In the genomic region with DNA sequence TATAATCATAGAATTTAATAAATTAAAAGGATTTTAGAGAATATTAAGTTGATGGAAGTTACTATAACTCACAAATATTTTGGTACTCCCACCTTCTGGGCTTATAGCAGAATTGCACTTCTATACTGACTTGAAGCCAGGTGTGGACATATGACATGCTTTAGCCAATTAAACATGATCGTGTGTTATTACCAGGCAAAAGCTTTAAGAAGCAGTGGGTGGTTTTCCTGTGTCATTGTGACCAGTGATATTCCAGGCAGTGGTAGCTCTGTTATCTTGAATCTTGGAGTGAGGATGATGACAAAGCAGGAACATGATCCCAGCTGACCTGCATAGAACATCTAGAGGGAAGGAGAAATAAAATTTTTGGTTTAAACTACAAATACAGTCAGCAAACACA, we compare ENCODE assay signal across 2 cellular contexts.
A peak's percentile ranks its signal among the peaks of the same experiment; 100 is the strongest.
TF ChIP-seq lines count a peak whose summit lies in the region.

No MANE protein-coding gene starts in this region.

TF ChIP-seq in IMR-90, 13 proteins besides CTCF, POLR2A, EP300 and RAD21:
- TF ChIP-seq NFE2L2 (IDR thresholded peaks at IDR 0.05; ENCODE audit: low read depth, low read length), result peak; percentile 55; the same call in 1 of the 2 replicates
- TF ChIP-seq, protein P1, sequence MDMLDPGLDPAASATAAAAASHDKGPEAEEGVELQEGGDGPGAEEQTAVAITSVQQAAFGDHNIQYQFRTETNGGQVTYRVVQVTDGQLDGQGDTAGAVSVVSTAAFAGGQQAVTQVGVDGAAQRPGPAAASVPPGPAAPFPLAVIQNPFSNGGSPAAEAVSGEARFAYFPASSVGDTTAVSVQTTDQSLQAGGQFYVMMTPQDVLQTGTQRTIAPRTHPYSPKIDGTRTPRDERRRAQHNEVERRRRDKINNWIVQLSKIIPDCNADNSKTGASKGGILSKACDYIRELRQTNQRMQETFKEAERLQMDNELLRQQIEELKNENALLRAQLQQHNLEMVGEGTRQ (IDR thresholded peaks at IDR 0.05; ENCODE audit: low read depth, low read length), result no peak

TF ChIP-seq in K562, 482 proteins besides CTCF, POLR2A, EP300 and RAD21 (continues in another document):
- TF ChIP-seq CREM (IDR thresholded peaks at IDR 0.05; ENCODE audit: low read depth) (peak; percentile 35; the same call in 1 of the 2 replicates), ZNF212 (CRISPR knock-in tag; IDR thresholded peaks at IDR 0.05) (no peak), COPS2 (conservative IDR thresholded peaks at IDR 0.05) (no peak), ZFPM2 (CRISPR knock-in tag; IDR thresholded peaks at IDR 0.05) (no peak), FOXJ2 (tag; IDR thresholded peaks at IDR 0.05) (peak; percentile 57; the same call in 1 of the 2 replicates), ZNF696 (CRISPR knock-in tag; conservative IDR thresholded peaks at IDR 0.05) (no peak), MYBL2 (IDR thresholded peaks at IDR 0.05; ENCODE audit: low read depth) (no peak), MYBL2 (CRISPR knock-in tag; IDR thresholded peaks at IDR 0.05; ENCODE audit: borderline replicate concordance) (no peak), ZNF121 (CRISPR knock-in tag; conservative IDR thresholded peaks at IDR 0.05) (no peak), XRCC4 (IDR thresholded peaks at IDR 0.05; ENCODE audit: extremely low read depth, insufficient read depth, insufficient read length) (no peak), ESRRA (IDR thresholded peaks at IDR 0.05; ENCODE audit: borderline replicate concordance, low read depth) (no peak), HNRNPH1 (optimal IDR thresholded peaks at IDR 0.05; ENCODE audit: low read depth, low read length) (no peak), MAFG (tag; conservative IDR thresholded peaks at IDR 0.05) (peak; percentile 94), RBBP5 (IDR thresholded peaks at IDR 0.05; ENCODE audit: borderline replicate concordance, insufficient read depth, low read length, poor library complexity, severe bottlenecking) (no peak), ELF4 (CRISPR knock-in tag; IDR thresholded peaks at IDR 0.05) (no peak), FOSL1 (tag; conservative IDR thresholded peaks at IDR 0.05) (peak; percentile 60), ATF1 (CRISPR knock-in tag; IDR thresholded peaks at IDR 0.05) (no peak), ATF1 (tag; IDR thresholded peaks at IDR 0.05) (peak; percentile 48), SAFB (IDR thresholded peaks at IDR 0.05; ENCODE audit: borderline replicate concordance, low read depth, low read length) (no peak), PCBP2 (IDR thresholded peaks at IDR 0.05; ENCODE audit: low read depth, low read length, poor library complexity, severe bottlenecking) (no peak), ZNF347 (CRISPR knock-in tag; IDR thresholded peaks at IDR 0.05; ENCODE audit: low read depth) (no peak), BCL6 (CRISPR knock-in tag; IDR thresholded peaks at IDR 0.05) (no peak), NRF1 (conservative IDR thresholded peaks at IDR 0.05 in 1 of 2, IDR thresholded peaks at IDR 0.05 in 1 of 2) (no peak), PHF21A (IDR thresholded peaks at IDR 0.05; ENCODE audit: borderline replicate concordance, low read depth) (no peak), ZKSCAN3 (CRISPR knock-in tag; IDR thresholded peaks at IDR 0.05) (no peak), ATF7 (IDR thresholded peaks at IDR 0.05) (peak; percentile 38; the same call in 1 of the 2 replicates), NCOA1 (IDR thresholded peaks at IDR 0.05; ENCODE audit: low read depth) (0 out of 2 replicates have a peak, but pooled peaks have one; percentile 34), NCOR1 (IDR thresholded peaks at IDR 0.05) (no peak), ZNF263 (CRISPR knock-in tag; IDR thresholded peaks at IDR 0.05; ENCODE audit: borderline replicate concordance) (no peak), GABPA (tag; conservative IDR thresholded peaks at IDR 0.05; ENCODE audit: low read depth) (no peak), JUND (IDR thresholded peaks at IDR 0.05; ENCODE audit: borderline replicate concordance, low read depth, low read length) (peak; percentile 42; the same call in 1 of the 2 replicates), JUND (tag; IDR thresholded peaks at IDR 0.05; ENCODE audit: borderline replicate concordance, low read depth, low read length) (peak; percentile 68; the same call in 1 of the 3 replicates), ZNF24 (IDR thresholded peaks at IDR 0.05) (no peak; the same call in 1 of the 2 replicates), TEAD4 (IDR thresholded peaks at IDR 0.05; ENCODE audit: low read length) (peak; percentile 19; the same call in 1 of the 2 replicates), TEAD4 (CRISPR knock-in tag; IDR thresholded peaks at IDR 0.05; ENCODE audit: borderline replicate concordance) (no peak)
- TF ChIP-seq, protein P2, sequence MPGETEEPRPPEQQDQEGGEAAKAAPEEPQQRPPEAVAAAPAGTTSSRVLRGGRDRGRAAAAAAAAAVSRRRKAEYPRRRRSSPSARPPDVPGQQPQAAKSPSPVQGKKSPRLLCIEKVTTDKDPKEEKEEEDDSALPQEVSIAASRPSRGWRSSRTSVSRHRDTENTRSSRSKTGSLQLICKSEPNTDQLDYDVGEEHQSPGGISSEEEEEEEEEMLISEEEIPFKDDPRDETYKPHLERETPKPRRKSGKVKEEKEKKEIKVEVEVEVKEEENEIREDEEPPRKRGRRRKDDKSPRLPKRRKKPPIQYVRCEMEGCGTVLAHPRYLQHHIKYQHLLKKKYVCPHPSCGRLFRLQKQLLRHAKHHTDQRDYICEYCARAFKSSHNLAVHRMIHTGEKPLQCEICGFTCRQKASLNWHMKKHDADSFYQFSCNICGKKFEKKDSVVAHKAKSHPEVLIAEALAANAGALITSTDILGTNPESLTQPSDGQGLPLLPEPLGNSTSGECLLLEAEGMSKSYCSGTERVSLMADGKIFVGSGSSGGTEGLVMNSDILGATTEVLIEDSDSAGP (CRISPR knock-in tag; IDR thresholded peaks at IDR 0.05), result no peak
- TF ChIP-seq, protein P3, sequence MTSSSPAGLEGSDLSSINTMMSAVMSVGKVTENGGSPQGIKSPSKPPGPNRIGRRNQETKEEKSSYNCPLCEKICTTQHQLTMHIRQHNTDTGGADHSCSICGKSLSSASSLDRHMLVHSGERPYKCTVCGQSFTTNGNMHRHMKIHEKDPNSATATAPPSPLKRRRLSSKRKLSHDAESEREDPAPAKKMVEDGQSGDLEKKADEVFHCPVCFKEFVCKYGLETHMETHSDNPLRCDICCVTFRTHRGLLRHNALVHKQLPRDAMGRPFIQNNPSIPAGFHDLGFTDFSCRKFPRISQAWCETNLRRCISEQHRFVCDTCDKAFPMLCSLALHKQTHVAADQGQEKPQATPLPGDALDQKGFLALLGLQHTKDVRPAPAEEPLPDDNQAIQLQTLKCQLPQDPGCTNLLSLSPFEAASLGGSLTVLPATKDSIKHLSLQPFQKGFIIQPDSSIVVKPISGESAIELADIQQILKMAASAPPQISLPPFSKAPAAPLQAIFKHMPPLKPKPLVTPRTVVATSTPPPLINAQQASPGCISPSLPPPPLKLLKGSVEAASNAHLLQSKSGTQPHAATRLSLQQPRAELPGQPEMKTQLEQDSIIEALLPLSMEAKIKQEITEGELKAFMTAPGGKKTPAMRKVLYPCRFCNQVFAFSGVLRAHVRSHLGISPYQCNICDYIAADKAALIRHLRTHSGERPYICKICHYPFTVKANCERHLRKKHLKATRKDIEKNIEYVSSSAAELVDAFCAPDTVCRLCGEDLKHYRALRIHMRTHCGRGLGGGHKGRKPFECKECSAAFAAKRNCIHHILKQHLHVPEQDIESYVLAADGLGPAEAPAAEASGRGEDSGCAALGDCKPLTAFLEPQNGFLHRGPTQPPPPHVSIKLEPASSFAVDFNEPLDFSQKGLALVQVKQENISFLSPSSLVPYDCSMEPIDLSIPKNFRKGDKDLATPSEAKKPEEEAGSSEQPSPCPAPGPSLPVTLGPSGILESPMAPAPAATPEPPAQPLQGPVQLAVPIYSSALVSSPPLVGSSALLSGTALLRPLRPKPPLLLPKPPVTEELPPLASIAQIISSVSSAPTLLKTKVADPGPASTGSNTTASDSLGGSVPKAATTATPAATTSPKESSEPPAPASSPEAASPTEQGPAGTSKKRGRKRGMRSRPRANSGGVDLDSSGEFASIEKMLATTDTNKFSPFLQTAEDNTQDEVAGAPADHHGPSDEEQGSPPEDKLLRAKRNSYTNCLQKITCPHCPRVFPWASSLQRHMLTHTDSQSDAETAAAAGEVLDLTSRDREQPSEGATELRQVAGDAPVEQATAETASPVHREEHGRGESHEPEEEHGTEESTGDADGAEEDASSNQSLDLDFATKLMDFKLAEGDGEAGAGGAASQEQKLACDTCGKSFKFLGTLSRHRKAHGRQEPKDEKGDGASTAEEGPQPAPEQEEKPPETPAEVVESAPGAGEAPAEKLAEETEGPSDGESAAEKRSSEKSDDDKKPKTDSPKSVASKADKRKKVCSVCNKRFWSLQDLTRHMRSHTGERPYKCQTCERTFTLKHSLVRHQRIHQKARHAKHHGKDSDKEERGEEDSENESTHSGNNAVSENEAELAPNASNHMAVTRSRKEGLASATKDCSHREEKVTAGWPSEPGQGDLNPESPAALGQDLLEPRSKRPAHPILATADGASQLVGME (CRISPR knock-in tag; IDR thresholded peaks at IDR 0.05), result no peak
- TF ChIP-seq, protein P4, sequence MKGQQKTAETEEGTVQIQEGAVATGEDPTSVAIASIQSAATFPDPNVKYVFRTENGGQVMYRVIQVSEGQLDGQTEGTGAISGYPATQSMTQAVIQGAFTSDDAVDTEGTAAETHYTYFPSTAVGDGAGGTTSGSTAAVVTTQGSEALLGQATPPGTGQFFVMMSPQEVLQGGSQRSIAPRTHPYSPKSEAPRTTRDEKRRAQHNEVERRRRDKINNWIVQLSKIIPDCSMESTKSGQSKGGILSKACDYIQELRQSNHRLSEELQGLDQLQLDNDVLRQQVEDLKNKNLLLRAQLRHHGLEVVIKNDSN (CRISPR knock-in tag; IDR thresholded peaks at IDR 0.05), result peak; percentile 42; the same call in 1 of the 2 replicates
- TF ChIP-seq, protein P5, sequence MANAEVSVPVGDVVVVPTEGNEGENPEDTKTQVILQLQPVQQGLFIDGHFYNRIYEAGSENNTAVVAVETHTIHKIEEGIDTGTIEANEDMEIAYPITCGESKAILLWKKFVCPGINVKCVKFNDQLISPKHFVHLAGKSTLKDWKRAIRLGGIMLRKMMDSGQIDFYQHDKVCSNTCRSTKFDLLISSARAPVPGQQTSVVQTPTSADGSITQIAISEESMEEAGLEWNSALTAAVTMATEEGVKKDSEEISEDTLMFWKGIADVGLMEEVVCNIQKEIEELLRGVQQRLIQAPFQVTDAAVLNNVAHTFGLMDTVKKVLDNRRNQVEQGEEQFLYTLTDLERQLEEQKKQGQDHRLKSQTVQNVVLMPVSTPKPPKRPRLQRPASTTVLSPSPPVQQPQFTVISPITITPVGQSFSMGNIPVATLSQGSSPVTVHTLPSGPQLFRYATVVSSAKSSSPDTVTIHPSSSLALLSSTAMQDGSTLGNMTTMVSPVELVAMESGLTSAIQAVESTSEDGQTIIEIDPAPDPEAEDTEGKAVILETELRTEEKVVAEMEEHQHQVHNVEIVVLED (CRISPR knock-in tag; IDR thresholded peaks at IDR 0.05), result no peak
- TF ChIP-seq, protein P6, sequence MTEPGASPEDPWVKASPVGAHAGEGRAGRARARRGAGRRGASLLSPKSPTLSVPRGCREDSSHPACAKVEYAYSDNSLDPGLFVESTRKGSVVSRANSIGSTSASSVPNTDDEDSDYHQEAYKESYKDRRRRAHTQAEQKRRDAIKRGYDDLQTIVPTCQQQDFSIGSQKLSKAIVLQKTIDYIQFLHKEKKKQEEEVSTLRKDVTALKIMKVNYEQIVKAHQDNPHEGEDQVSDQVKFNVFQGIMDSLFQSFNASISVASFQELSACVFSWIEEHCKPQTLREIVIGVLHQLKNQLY (CRISPR knock-in tag; conservative IDR thresholded peaks at IDR 0.05), result no peak
- TF ChIP-seq, protein P7, sequence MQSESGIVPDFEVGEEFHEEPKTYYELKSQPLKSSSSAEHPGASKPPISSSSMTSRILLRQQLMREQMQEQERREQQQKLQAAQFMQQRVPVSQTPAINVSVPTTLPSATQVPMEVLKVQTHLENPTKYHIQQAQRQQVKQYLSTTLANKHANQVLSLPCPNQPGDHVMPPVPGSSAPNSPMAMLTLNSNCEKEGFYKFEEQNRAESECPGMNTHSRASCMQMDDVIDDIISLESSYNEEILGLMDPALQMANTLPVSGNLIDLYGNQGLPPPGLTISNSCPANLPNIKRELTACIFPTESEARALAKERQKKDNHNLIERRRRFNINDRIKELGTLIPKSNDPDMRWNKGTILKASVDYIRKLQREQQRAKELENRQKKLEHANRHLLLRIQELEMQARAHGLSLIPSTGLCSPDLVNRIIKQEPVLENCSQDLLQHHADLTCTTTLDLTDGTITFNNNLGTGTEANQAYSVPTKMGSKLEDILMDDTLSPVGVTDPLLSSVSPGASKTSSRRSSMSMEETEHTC (IDR thresholded peaks at IDR 0.05), result no peak
- TF ChIP-seq, protein P8, sequence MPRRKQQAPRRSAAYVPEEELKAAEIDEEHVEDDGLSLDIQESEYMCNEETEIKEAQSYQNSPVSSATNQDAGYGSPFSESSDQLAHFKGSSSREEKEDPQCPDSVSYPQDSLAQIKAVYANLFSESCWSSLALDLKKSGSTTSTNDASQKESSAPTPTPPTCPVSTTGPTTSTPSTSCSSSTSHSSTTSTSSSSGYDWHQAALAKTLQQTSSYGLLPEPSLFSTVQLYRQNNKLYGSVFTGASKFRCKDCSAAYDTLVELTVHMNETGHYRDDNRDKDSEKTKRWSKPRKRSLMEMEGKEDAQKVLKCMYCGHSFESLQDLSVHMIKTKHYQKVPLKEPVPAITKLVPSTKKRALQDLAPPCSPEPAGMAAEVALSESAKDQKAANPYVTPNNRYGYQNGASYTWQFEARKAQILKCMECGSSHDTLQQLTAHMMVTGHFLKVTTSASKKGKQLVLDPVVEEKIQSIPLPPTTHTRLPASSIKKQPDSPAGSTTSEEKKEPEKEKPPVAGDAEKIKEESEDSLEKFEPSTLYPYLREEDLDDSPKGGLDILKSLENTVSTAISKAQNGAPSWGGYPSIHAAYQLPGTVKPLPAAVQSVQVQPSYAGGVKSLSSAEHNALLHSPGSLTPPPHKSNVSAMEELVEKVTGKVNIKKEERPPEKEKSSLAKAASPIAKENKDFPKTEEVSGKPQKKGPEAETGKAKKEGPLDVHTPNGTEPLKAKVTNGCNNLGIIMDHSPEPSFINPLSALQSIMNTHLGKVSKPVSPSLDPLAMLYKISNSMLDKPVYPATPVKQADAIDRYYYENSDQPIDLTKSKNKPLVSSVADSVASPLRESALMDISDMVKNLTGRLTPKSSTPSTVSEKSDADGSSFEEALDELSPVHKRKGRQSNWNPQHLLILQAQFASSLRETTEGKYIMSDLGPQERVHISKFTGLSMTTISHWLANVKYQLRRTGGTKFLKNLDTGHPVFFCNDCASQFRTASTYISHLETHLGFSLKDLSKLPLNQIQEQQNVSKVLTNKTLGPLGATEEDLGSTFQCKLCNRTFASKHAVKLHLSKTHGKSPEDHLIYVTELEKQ (CRISPR knock-in tag; IDR thresholded peaks at IDR 0.05), result no peak
- TF ChIP-seq, protein P9, sequence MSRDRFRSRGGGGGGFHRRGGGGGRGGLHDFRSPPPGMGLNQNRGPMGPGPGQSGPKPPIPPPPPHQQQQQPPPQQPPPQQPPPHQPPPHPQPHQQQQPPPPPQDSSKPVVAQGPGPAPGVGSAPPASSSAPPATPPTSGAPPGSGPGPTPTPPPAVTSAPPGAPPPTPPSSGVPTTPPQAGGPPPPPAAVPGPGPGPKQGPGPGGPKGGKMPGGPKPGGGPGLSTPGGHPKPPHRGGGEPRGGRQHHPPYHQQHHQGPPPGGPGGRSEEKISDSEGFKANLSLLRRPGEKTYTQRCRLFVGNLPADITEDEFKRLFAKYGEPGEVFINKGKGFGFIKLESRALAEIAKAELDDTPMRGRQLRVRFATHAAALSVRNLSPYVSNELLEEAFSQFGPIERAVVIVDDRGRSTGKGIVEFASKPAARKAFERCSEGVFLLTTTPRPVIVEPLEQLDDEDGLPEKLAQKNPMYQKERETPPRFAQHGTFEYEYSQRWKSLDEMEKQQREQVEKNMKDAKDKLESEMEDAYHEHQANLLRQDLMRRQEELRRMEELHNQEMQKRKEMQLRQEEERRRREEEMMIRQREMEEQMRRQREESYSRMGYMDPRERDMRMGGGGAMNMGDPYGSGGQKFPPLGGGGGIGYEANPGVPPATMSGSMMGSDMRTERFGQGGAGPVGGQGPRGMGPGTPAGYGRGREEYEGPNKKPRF (IDR thresholded peaks at IDR 0.05; ENCODE audit: low read depth, low read length), result no peak
